2 cellular contexts compared by ENCODE assay signal in the genomic region with DNA sequence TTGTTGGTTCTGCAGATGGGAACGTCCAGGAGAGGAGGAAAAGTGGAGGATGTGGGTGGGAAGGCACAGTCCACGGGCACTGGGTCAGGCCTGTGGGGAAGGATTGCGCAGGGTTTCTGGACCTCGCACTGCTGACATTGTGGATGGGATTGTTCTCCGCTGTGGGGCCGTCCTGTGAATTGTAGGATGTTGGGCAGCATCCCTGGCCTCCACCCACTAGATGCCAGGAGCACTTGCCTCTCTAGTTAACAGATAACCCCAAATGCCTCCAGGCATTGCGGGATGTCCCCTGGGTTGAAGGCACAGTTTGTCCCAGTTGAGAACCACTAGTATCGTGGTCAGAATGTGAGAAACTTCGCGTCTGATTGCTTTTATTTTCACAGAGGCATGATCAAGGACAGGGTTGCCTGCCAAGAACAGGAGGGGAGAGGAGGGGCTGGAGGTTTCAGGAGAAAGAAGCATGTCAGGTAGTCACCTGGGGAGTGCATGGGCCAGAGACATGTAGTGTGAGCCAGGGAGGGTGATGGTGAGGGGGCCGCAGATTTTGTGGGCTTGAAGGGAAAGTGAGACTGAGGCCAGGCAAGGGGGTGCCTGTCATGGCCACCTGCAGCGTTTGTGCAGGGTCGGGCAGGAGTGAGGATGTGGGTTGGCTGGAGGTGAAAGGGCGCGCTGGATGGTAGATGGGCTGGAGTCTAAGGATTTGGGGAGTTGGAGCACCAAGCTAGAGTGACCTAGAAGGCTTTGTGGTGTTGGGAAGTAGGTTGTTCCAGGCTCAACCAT.
TF ChIP-seq lines count a peak whose summit lies in the region.

No MANE protein-coding gene starts in this region.

TF ChIP-seq in liver, 16 proteins besides CTCF, POLR2A, EP300 and RAD21:
- TF ChIP-seq SP1 (IDR thresholded peaks at IDR 0.05) (peak; percentile 13), NR2F2 (IDR thresholded peaks at IDR 0.05) (no peak)
- TF ChIP-seq, protein P1, sequence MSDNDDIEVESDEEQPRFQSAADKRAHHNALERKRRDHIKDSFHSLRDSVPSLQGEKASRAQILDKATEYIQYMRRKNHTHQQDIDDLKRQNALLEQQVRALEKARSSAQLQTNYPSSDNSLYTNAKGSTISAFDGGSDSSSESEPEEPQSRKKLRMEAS (IDR thresholded peaks at IDR 0.05), result no peak

TF ChIP-seq in HepG2, 621 proteins besides CTCF, POLR2A, EP300 and RAD21:
- TF ChIP-seq, protein P2, sequence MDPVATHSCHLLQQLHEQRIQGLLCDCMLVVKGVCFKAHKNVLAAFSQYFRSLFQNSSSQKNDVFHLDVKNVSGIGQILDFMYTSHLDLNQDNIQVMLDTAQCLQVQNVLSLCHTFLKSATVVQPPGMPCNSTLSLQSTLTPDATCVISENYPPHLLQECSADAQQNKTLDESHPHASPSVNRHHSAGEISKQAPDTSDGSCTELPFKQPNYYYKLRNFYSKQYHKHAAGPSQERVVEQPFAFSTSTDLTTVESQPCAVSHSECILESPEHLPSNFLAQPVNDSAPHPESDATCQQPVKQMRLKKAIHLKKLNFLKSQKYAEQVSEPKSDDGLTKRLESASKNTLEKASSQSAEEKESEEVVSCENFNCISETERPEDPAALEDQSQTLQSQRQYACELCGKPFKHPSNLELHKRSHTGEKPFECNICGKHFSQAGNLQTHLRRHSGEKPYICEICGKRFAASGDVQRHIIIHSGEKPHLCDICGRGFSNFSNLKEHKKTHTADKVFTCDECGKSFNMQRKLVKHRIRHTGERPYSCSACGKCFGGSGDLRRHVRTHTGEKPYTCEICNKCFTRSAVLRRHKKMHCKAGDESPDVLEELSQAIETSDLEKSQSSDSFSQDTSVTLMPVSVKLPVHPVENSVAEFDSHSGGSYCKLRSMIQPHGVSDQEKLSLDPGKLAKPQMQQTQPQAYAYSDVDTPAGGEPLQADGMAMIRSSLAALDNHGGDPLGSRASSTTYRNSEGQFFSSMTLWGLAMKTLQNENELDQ (CRISPR knock-in tag; IDR thresholded peaks at IDR 0.05; ENCODE audit: borderline replicate concordance), result no peak
- no peak for TF ChIP-seq STAG1 (CRISPR knock-in tag; IDR thresholded peaks at IDR 0.05)
